Comparison of ENCODE assay signal across 23 cellular contexts in genomic region chr10:32340596-32341180, GRCh38. TPM values are rescaled to one million over a fixed set of nuclear protein-coding genes. Genes with fewer than 3 reads are reported as not detected.
A peak's percentile ranks its signal among the peaks of the same experiment; 100 is the strongest.
DNase-seq lines count a peak whose midpoint lies in the region; ATAC-seq, FAIRE-seq and TF ChIP-seq lines count a peak whose summit lies in the region.
"Had no signal": no experiment of that assay in that cellular context is flagged by ENCODE, and none has a peak within 500 bp of the region (broad histone marks: within the 10 kb centered on the region; RNA-seq: fewer than 3 reads in every experiment).

No MANE protein-coding gene starts in this region.

- peak; percentile 77 for ATAC-seq in activated CD8-positive, alpha-beta T cell treated with anti-CD3 and anti-CD28 coated beads for 36 hours
- no peak for ATAC-seq in activated CD8-positive, alpha-beta T cell treated with anti-CD3 and anti-CD28 coated beads, Interleukin-2, amount 10 ng/mL, durations not matched to agents 7 days and 5 days
- ATAC-seq in CD8-positive, alpha-beta T cell: no peak
- peak in 1 of 2 donors; percentile 76 for ATAC-seq in natural killer cell treated with Interleukin-12 subunit alpha and Interleukin-12 subunit beta and Interleukin-15 and Interleukin-18, amount 100 ng/mL, for 72 hours
- ATAC-seq: pancreas had no signal

- in situ Hi-C loops in HAP-1 (cut with MboI; ENCODE audit: low sequenced_read_pairs): no loop called here

- CTCF ChIA-PET in activated CD8-positive, alpha-beta T cell treated with anti-CD3 and anti-CD28 coated beads for 36 hours (lab: Charles Lee): interaction anchor here (1.2 to 6.7 kb wide), 2 partner anchors 44 to 85 kb away, joined by 3 to 25 read pairs; no protein-coding TSS in a partner anchor
- CTCF ChIA-PET in activated CD8-positive, alpha-beta T cell treated with anti-CD3 and anti-CD28 coated beads, Interleukin-2, amount 10 ng/mL, durations not matched to agents 7 days and 5 days (lab: Charles Lee): interaction anchor here (1.5 kb wide), 1 partner anchor 11 kb away, joined by 3 read pairs; no protein-coding TSS in a partner anchor
- CTCF ChIA-PET in CD8-positive, alpha-beta T cell (lab: Charles Lee): no interaction called here

- no peak overlapping the region for H3K4me3 Mint-ChIP-seq in activated CD8-positive, alpha-beta T cell treated with anti-CD3 and anti-CD28 coated beads for 36 hours
- H3K4me3 Mint-ChIP-seq in activated CD8-positive, alpha-beta T cell treated with anti-CD3 and anti-CD28 coated beads, Interleukin-2, amount 10 ng/mL, durations not matched to agents 7 days and 5 days: no peak overlapping the region
- H3K4me3 Mint-ChIP-seq in CD8-positive, alpha-beta T cell: peak overlapping the region; percentile 30
- no peak overlapping the region for H3K4me3 Mint-ChIP-seq in activated T-helper 2 cell treated with anti-CD3 and anti-CD28 coated beads, Interferon-gamma antibody, Interleukin-2, Interleukin-4, amounts not matched to agents 10 μg/mL and 5 μg/mL and 100 μg/mL, durations not matched to agents 14 hours and 24 hours and 36 hours (ENCODE audit: low read depth)
- peak overlapping the region; percentile 63 for H3K4me3 Mint-ChIP-seq in natural killer cell treated with Interleukin-12 subunit alpha and Interleukin-12 subunit beta and Interleukin-15 and Interleukin-18, amount 100 ng/mL, for 72 hours

- intact Hi-C loops in activated CD8-positive, alpha-beta T cell treated with anti-CD3 and anti-CD28 coated beads for 36 hours (cut with micrococcal nuclease): loop anchor here (10.0 kb wide), 1 partner anchor 286 kb away; the partner anchor contains the start of gene KIF5B
- intact Hi-C loops in CD8-positive, alpha-beta T cell (cut with DNase I, micrococcal nuclease): loop anchor here (1.0 to 10.0 kb wide), 6 partner anchors 12 to 614 kb away; partner anchors contain the start of genes ARHGAP12 (in 1 of the 2), ITGB1 (in 1 of the 2) and KIF5B (in 1 of the 2)
- intact Hi-C loops in activated T-helper 2 cell treated with anti-CD3 and anti-CD28 coated beads, Interferon-gamma antibody, Interleukin-2, Interleukin-4, amounts not matched to agents 10 μg/mL and 5 μg/mL and 100 μg/mL, durations not matched to agents 14 hours and 24 hours and 36 hours (cut with micrococcal nuclease): loop anchor here (1.0 to 10.0 kb wide), 3 partner anchors 8 to 416 kb away; partner anchors contain the start of genes ARHGAP12 and KIF5B
- intact Hi-C loops in kidney (cut with DNase I): no loop called here

- peaks cover 47% of the 10 kb centered on the region for H3K36me3 Mint-ChIP-seq in activated CD8-positive, alpha-beta T cell treated with anti-CD3 and anti-CD28 coated beads for 36 hours (ENCODE audit: low read depth)
- H3K36me3 Mint-ChIP-seq in activated CD8-positive, alpha-beta T cell treated with anti-CD3 and anti-CD28 coated beads, Interleukin-2, amount 10 ng/mL, durations not matched to agents 7 days and 5 days (ENCODE audit: low read depth): peaks cover 49% of the 10 kb centered on the region
- H3K36me3 Mint-ChIP-seq in CD8-positive, alpha-beta T cell: peaks cover 39% of the 10 kb centered on the region
- H3K36me3 Mint-ChIP-seq in activated T-helper 2 cell treated with anti-CD3 and anti-CD28 coated beads, Interferon-gamma antibody, Interleukin-2, Interleukin-4, amounts not matched to agents 10 μg/mL and 5 μg/mL and 100 μg/mL, durations not matched to agents 14 hours and 24 hours and 36 hours (ENCODE audit: low read depth): peaks cover 66% of the 10 kb centered on the region
- H3K36me3 Mint-ChIP-seq in natural killer cell treated with Interleukin-12 subunit alpha and Interleukin-12 subunit beta and Interleukin-15 and Interleukin-18, amount 100 ng/mL, for 72 hours: peaks cover 18% of the 10 kb centered on the region

- peak overlapping the region; percentile 64 for H3K27ac Mint-ChIP-seq in activated CD8-positive, alpha-beta T cell treated with anti-CD3 and anti-CD28 coated beads for 36 hours
- H3K27ac Mint-ChIP-seq in activated CD8-positive, alpha-beta T cell treated with anti-CD3 and anti-CD28 coated beads, Interleukin-2, amount 10 ng/mL, durations not matched to agents 7 days and 5 days: no peak overlapping the region
- H3K27ac Mint-ChIP-seq in CD8-positive, alpha-beta T cell: no peak overlapping the region
- H3K27ac Mint-ChIP-seq in activated T-helper 2 cell treated with anti-CD3 and anti-CD28 coated beads, Interferon-gamma antibody, Interleukin-2, Interleukin-4, amounts not matched to agents 10 μg/mL and 5 μg/mL and 100 μg/mL, durations not matched to agents 14 hours and 24 hours and 36 hours: peak overlapping the region; percentile 55
- peak overlapping the region; percentile 63 to 74 for H3K27ac Mint-ChIP-seq in natural killer cell treated with Interleukin-12 subunit alpha and Interleukin-12 subunit beta and Interleukin-15 and Interleukin-18, amount 100 ng/mL, for 72 hours

- H3K27ac ChIP-seq in CD8-positive, alpha-beta T cell (ENCODE audit: low read depth, low read length): no peak overlapping the region
- H3K27ac ChIP-seq in kidney (ENCODE audit: low read depth in 2 of 2, low read length in 2 of 2): no peak overlapping the region
- H3K27ac ChIP-seq: C4-2B, pancreas, VCaP had no signal

- H3K4me3 ChIP-seq in CD8-positive, alpha-beta T cell (ENCODE audit: low read depth, low read length): no peak overlapping the region
- H3K4me3 ChIP-seq in kidney (ENCODE audit: low read length in 2 of 2): no peak overlapping the region
- no peak overlapping the region for H3K4me3 ChIP-seq in HAP-1
- H3K4me3 ChIP-seq: MG63, pancreas, sigmoid colon had no signal

- no peak overlapping the region for H3K9ac ChIP-seq in kidney (ENCODE audit: low read length in 2 of 2)

- H3K9me3 Mint-ChIP-seq in activated CD8-positive, alpha-beta T cell treated with anti-CD3 and anti-CD28 coated beads for 36 hours: peaks cover 5% of the 10 kb centered on the region
- no peaks in the 10 kb centered on the region for H3K9me3 Mint-ChIP-seq in activated CD8-positive, alpha-beta T cell treated with anti-CD3 and anti-CD28 coated beads, Interleukin-2, amount 10 ng/mL, durations not matched to agents 7 days and 5 days (ENCODE audit: insufficient read depth)
- H3K9me3 Mint-ChIP-seq in CD8-positive, alpha-beta T cell: no peaks in the 10 kb centered on the region
- no peaks in the 10 kb centered on the region for H3K9me3 Mint-ChIP-seq in activated T-helper 2 cell treated with anti-CD3 and anti-CD28 coated beads, Interferon-gamma antibody, Interleukin-2, Interleukin-4, amounts not matched to agents 10 μg/mL and 5 μg/mL and 100 μg/mL, durations not matched to agents 14 hours and 24 hours and 36 hours
- H3K9me3 Mint-ChIP-seq in natural killer cell treated with Interleukin-12 subunit alpha and Interleukin-12 subunit beta and Interleukin-15 and Interleukin-18, amount 100 ng/mL, for 72 hours: peaks cover 5% of the 10 kb centered on the region

- peak; percentile 52 for DNase-seq in activated CD8-positive, alpha-beta T cell treated with anti-CD3 and anti-CD28 coated beads for 36 hours
- no peak for DNase-seq in activated CD8-positive, alpha-beta T cell treated with anti-CD3 and anti-CD28 coated beads, Interleukin-2, amount 10 ng/mL, durations not matched to agents 7 days and 5 days
- DNase-seq in CD8-positive, alpha-beta T cell: no peak
- no peak for DNase-seq in activated T-helper 2 cell treated with anti-CD3 and anti-CD28 coated beads, Interferon-gamma antibody, Interleukin-2, Interleukin-4, amounts not matched to agents 10 μg/mL and 5 μg/mL and 100 μg/mL, durations not matched to agents 14 hours and 24 hours and 36 hours (ENCODE audit: low spot score)
- DNase-seq in natural killer cell treated with Interleukin-12 subunit alpha and Interleukin-12 subunit beta and Interleukin-15 and Interleukin-18, amount 100 ng/mL, for 72 hours (ENCODE audit: low spot score): no peak
- DNase-seq in GM19240 (ENCODE audit: insufficient read length, low spot score) (no peak), kidney (no peak), HAP-1 (ENCODE audit: low spot score in 2 of 2) (no peak)
- DNase-seq: ACHN, dermis blood vessel endothelial cell, DMS153, foreskin fibroblast, HCEC 1CT, hypothalamus, kidney glomerular epithelial cell, mammary epithelial cell, MG63, NCI-H146, pancreas, Right ventricle myocardium superior, sigmoid colon had no signal

- no peaks in the 10 kb centered on the region for H3K9me3 ChIP-seq in CD8-positive, alpha-beta T cell (ENCODE audit: low read length)
- H3K9me3 ChIP-seq in kidney (ENCODE audit: control insufficient read depth in 1 of 2, low read length in 2 of 2) (no peaks in the 10 kb centered on the region), HAP-1 (no peaks in the 10 kb centered on the region)
- H3K9me3 ChIP-seq: MG63, pancreas, sigmoid colon had no signal

- no peaks in the 10 kb centered on the region for H3K27me3 Mint-ChIP-seq in activated CD8-positive, alpha-beta T cell treated with anti-CD3 and anti-CD28 coated beads for 36 hours
- no peaks in the 10 kb centered on the region for H3K27me3 Mint-ChIP-seq in activated CD8-positive, alpha-beta T cell treated with anti-CD3 and anti-CD28 coated beads, Interleukin-2, amount 10 ng/mL, durations not matched to agents 7 days and 5 days (ENCODE audit: low read depth)
- no peaks in the 10 kb centered on the region for H3K27me3 Mint-ChIP-seq in CD8-positive, alpha-beta T cell (ENCODE audit: low read depth)
- no peaks in the 10 kb centered on the region for H3K27me3 Mint-ChIP-seq in activated T-helper 2 cell treated with anti-CD3 and anti-CD28 coated beads, Interferon-gamma antibody, Interleukin-2, Interleukin-4, amounts not matched to agents 10 μg/mL and 5 μg/mL and 100 μg/mL, durations not matched to agents 14 hours and 24 hours and 36 hours (ENCODE audit: low read depth)
- H3K27me3 Mint-ChIP-seq in natural killer cell treated with Interleukin-12 subunit alpha and Interleukin-12 subunit beta and Interleukin-15 and Interleukin-18, amount 100 ng/mL, for 72 hours: no peaks in the 10 kb centered on the region

- POLR2A ChIA-PET in activated CD8-positive, alpha-beta T cell treated with anti-CD3 and anti-CD28 coated beads for 36 hours (lab: Charles Lee): interaction anchor here (1.2 kb wide), 1 partner anchor 8 kb away, joined by 3 read pairs; no protein-coding TSS in a partner anchor
- POLR2A ChIA-PET in activated CD8-positive, alpha-beta T cell treated with anti-CD3 and anti-CD28 coated beads, Interleukin-2, amount 10 ng/mL, durations not matched to agents 7 days and 5 days (lab: Charles Lee): no interaction called here
- POLR2A ChIA-PET in CD8-positive, alpha-beta T cell (lab: Charles Lee): interaction anchor here (0.6 kb wide), 1 partner anchor 320 kb away, joined by 4 read pairs; no protein-coding TSS in a partner anchor

- H3K27me3 ChIP-seq in CD8-positive, alpha-beta T cell (ENCODE audit: insufficient read depth, low read length): no peaks in the 10 kb centered on the region
- no peaks in the 10 kb centered on the region for H3K27me3 ChIP-seq in HAP-1 (ENCODE audit: low read depth)
- H3K27me3 ChIP-seq: MG63, pancreas, sigmoid colon had no signal

- H3K4me1 Mint-ChIP-seq in activated CD8-positive, alpha-beta T cell treated with anti-CD3 and anti-CD28 coated beads for 36 hours (ENCODE audit: low read depth): peaks cover 84% of the 10 kb centered on the region
- peaks cover 71% of the 10 kb centered on the region for H3K4me1 Mint-ChIP-seq in activated CD8-positive, alpha-beta T cell treated with anti-CD3 and anti-CD28 coated beads, Interleukin-2, amount 10 ng/mL, durations not matched to agents 7 days and 5 days (ENCODE audit: low read depth)
- peaks cover 90% of the 10 kb centered on the region for H3K4me1 Mint-ChIP-seq in CD8-positive, alpha-beta T cell (ENCODE audit: low read depth)
- peaks cover 61% of the 10 kb centered on the region for H3K4me1 Mint-ChIP-seq in activated T-helper 2 cell treated with anti-CD3 and anti-CD28 coated beads, Interferon-gamma antibody, Interleukin-2, Interleukin-4, amounts not matched to agents 10 μg/mL and 5 μg/mL and 100 μg/mL, durations not matched to agents 14 hours and 24 hours and 36 hours (ENCODE audit: low read depth)
- peaks cover 51 to 86% of the 10 kb centered on the region in 2 donors for H3K4me1 Mint-ChIP-seq in natural killer cell treated with Interleukin-12 subunit alpha and Interleukin-12 subunit beta and Interleukin-15 and Interleukin-18, amount 100 ng/mL, for 72 hours (ENCODE audit: low read depth in 2 of 2)

- H3K4me1 ChIP-seq in CD8-positive, alpha-beta T cell (ENCODE audit: insufficient read depth, low read length): peaks cover 91% of the 10 kb centered on the region
- H3K4me1 ChIP-seq in kidney (ENCODE audit: control insufficient read depth in 1 of 2, insufficient read depth in 1 of 2, low read depth in 1 of 2, low read length in 2 of 2) (peaks cover 27% of the 10 kb centered on the region in 2 donors), HAP-1 (peaks cover 18% of the 10 kb centered on the region)

- no peak for TF ChIP-seq CTCF in activated CD8-positive, alpha-beta T cell treated with anti-CD3 and anti-CD28 coated beads for 36 hours (IDR thresholded peaks at IDR 0.05)
- no peak for TF ChIP-seq CTCF in CD8-positive, alpha-beta T cell (IDR thresholded peaks at IDR 0.05)
- no peak for TF ChIP-seq CTCF in kidney (IDR thresholded peaks at IDR 0.05; ENCODE audit: borderline replicate concordance, extremely low read depth, insufficient read depth)

- FAIRE-seq in kidney (lab: Jason Lieb, UNC): no peak
- FAIRE-seq: pancreas had no signal

- H3K36me3 ChIP-seq in CD8-positive, alpha-beta T cell (ENCODE audit: insufficient read depth, low read length): no peaks in the 10 kb centered on the region
- H3K36me3 ChIP-seq in kidney (ENCODE audit: control insufficient read depth in 1 of 2, insufficient read depth in 2 of 2, low read length in 2 of 2): no peaks in the 10 kb centered on the region
- H3K36me3 ChIP-seq in HAP-1 (replicated peaks): peaks cover 7% of the 10 kb centered on the region
- H3K36me3 ChIP-seq: pancreas had no signal

RNA-seq across cellular contexts. Expression of gene EPC1, which starts 6.3 kb away (rescaled TPM):
- 10 to 100 TPM; 33.0 to 33.9 TPM for total RNA-seq in activated CD8-positive, alpha-beta T cell treated with anti-CD3 and anti-CD28 coated beads for 36 hours
- total RNA-seq in activated CD8-positive, alpha-beta T cell treated with anti-CD3 and anti-CD28 coated beads, Interleukin-2, amount 10 ng/mL, durations not matched to agents 7 days and 5 days: 10 to 100 TPM; 40.9 to 43.5 TPM
- total RNA-seq in CD8-positive, alpha-beta T cell: 100 to 1,000 TPM; 205 TPM
- 35.3 and 35.4 TPM in 2 replicates for total RNA-seq in activated T-helper 2 cell treated with anti-CD3 and anti-CD28 coated beads, Interferon-gamma antibody, Interleukin-2, Interleukin-4, amounts not matched to agents 10 μg/mL and 5 μg/mL and 100 μg/mL, durations not matched to agents 14 hours and 24 hours and 36 hours
- total RNA-seq in natural killer cell treated with Interleukin-12 subunit alpha and Interleukin-12 subunit beta and Interleukin-15 and Interleukin-18, amount 100 ng/mL, for 72 hours: 10 to 100 TPM; 43.4 to 45.9 TPM
- total RNA-seq in kidney: 42.6 TPM
- polyA plus RNA-seq in kidney (ENCODE audit: insufficient read depth, low read depth, low replicate concordance): 12.3 TPM

Comparison
In these comparisons a context has a peak if more than half of its experiments do, and no peak if none do; other contexts are left out.
1. H3K27ac Mint-ChIP-seq: peak in activated CD8-positive, alpha-beta T cell treated with anti-CD3 and anti-CD28 coated beads for 36 hours (single experiment), activated T-helper 2 cell treated with anti-CD3 and anti-CD28 coated beads, Interferon-gamma antibody, Interleukin-2, Interleukin-4, amounts not matched to agents 10 μg/mL and 5 μg/mL and 100 μg/mL, durations not matched to agents 14 hours and 24 hours and 36 hours (single experiment) and natural killer cell treated with Interleukin-12 subunit alpha and Interleukin-12 subunit beta and Interleukin-15 and Interleukin-18, amount 100 ng/mL, for 72 hours (2 of 2); none in activated CD8-positive, alpha-beta T cell treated with anti-CD3 and anti-CD28 coated beads, Interleukin-2, amount 10 ng/mL, durations not matched to agents 7 days and 5 days (single experiment) and CD8-positive, alpha-beta T cell (single experiment).
2. H3K4me3 Mint-ChIP-seq: peak in CD8-positive, alpha-beta T cell (single experiment) and natural killer cell treated with Interleukin-12 subunit alpha and Interleukin-12 subunit beta and Interleukin-15 and Interleukin-18, amount 100 ng/mL, for 72 hours (single experiment); none in activated CD8-positive, alpha-beta T cell treated with anti-CD3 and anti-CD28 coated beads for 36 hours (single experiment), activated CD8-positive, alpha-beta T cell treated with anti-CD3 and anti-CD28 coated beads, Interleukin-2, amount 10 ng/mL, durations not matched to agents 7 days and 5 days (single experiment) and activated T-helper 2 cell treated with anti-CD3 and anti-CD28 coated beads, Interferon-gamma antibody, Interleukin-2, Interleukin-4, amounts not matched to agents 10 μg/mL and 5 μg/mL and 100 μg/mL, durations not matched to agents 14 hours and 24 hours and 36 hours (single experiment).